2 cellular contexts compared by ENCODE assay signal in genomic region chr22:42697542-42698013, GRCh38.
TF ChIP-seq lines count a peak whose summit lies in the region.

No MANE protein-coding gene starts in this region.

TF ChIP-seq in HepG2, 621 proteins besides CTCF, POLR2A, EP300 and RAD21 (continues in another document):
- TF ChIP-seq ASH2L (IDR thresholded peaks at IDR 0.05; ENCODE audit: insufficient read length, low read depth, low read length) (no peak), SNRNP70 (IDR thresholded peaks at IDR 0.05; ENCODE audit: low read depth, low read length) (no peak), ZNF552 (CRISPR knock-in tag; IDR thresholded peaks at IDR 0.05; ENCODE audit: borderline replicate concordance) (no peak), PHF8 (CRISPR knock-in tag; IDR thresholded peaks at IDR 0.05) (no peak), MAX (IDR thresholded peaks at IDR 0.05) (peak; percentile 31), ZBTB21 (CRISPR knock-in tag; IDR thresholded peaks at IDR 0.05) (no peak), HNRNPL (IDR thresholded peaks at IDR 0.05; ENCODE audit: low read depth, low read length) (0 out of 2 replicates have a peak, but pooled peaks have one; percentile 44), ZNF567 (CRISPR knock-in tag; IDR thresholded peaks at IDR 0.05; ENCODE audit: borderline replicate concordance) (no peak), ZMYM3 (CRISPR knock-in tag; IDR thresholded peaks at IDR 0.05) (peak; percentile 81), SOX5 (CRISPR knock-in tag; IDR thresholded peaks at IDR 0.05; ENCODE audit: borderline replicate concordance) (no peak), HMGA1 (CRISPR knock-in tag; conservative IDR thresholded peaks at IDR 0.05) (no peak), MXD1 (CRISPR knock-in tag; IDR thresholded peaks at IDR 0.05) (no peak), ZBTB4 (CRISPR knock-in tag; IDR thresholded peaks at IDR 0.05; ENCODE audit: borderline replicate concordance) (no peak), HNF1B (CRISPR knock-in tag; IDR thresholded peaks at IDR 0.05) (no peak), ZNF691 (CRISPR knock-in tag; IDR thresholded peaks at IDR 0.05; ENCODE audit: borderline replicate concordance, low read depth) (no peak), SAP130 (CRISPR knock-in tag; IDR thresholded peaks at IDR 0.05; ENCODE audit: low read depth) (peak; percentile 56), ZNF3 (CRISPR knock-in tag; IDR thresholded peaks at IDR 0.05) (0 out of 2 replicates have a peak, but pooled peaks have one; percentile 35), ETV5 (CRISPR knock-in tag; IDR thresholded peaks at IDR 0.05; ENCODE audit: borderline replicate concordance) (peak; percentile 28; the same call in 1 of the 2 replicates), HNF4G (IDR thresholded peaks at IDR 0.05; ENCODE audit: borderline replicate concordance, low read depth, low read length) (no peak), HNF4G (CRISPR knock-in tag; IDR thresholded peaks at IDR 0.05; ENCODE audit: borderline replicate concordance, low read depth) (no peak), ZXDC (CRISPR knock-in tag; IDR thresholded peaks at IDR 0.05) (no peak), SNAI1 (CRISPR knock-in tag; IDR thresholded peaks at IDR 0.05; ENCODE audit: borderline replicate concordance) (no peak), ZNF878 (CRISPR knock-in tag; IDR thresholded peaks at IDR 0.05) (no peak)

TF ChIP-seq in GM12891, 5 proteins besides CTCF, POLR2A, EP300 and RAD21:
- TF ChIP-seq TAF1 (IDR thresholded peaks at IDR 0.05; ENCODE audit: low read depth, low read length) (no peak), PAX5 (IDR thresholded peaks at IDR 0.05; ENCODE audit: insufficient read depth, low read length, severe bottlenecking) (no peak), POU2F2 (IDR thresholded peaks at IDR 0.05; ENCODE audit: low read depth, low read length) (no peak), SPI1 (IDR thresholded peaks at IDR 0.05; ENCODE audit: low read depth, low read length) (no peak), POLR2AphosphoS5 (IDR thresholded peaks at IDR 0.05; ENCODE audit: low read depth, low read length) (no peak)
